ENCODE assay signal across 9 cellular contexts in the genomic region with DNA sequence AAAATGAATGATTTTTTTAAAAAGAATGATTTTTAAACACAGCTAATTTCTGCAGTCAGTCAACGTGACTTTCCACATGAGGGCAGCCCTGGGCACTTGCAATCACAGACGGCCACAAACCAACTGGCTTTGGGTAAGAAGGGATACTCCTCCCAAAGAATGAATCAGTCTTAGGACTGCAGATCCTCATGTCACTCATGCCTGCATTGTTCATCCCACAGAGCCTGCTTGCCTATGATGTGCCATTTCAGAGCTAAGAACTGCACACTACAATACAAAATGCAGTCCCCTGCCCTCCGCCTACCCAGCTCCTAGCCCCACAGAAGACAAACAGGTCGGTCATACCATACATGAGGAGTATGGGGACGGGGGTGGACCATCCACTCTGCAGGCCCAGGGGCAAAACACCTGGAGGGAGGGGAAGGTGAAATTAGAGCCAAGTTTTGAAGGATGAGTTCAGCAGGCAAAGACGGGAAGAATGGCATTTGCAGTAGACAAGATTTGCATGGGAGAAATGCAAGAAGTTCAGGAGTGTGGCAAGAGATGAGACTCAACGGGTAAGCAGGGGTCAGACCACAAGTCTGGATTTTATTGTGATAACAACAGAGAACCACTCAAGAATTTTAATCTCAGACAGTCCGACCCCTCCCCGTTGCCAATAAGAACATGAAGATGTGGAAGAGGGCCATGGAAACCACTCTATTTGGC. TPM values are rescaled to one million over a fixed set of nuclear protein-coding genes. Genes with fewer than 3 reads are reported as not detected.
A peak's percentile ranks its signal among the peaks of the same experiment; 100 is the strongest.
DNase-seq lines count a peak whose midpoint lies in the region; ATAC-seq and TF ChIP-seq lines count a peak whose summit lies in the region.
"Had no signal": no experiment of that assay in that cellular context is flagged by ENCODE, and none has a peak within 500 bp of the region (broad histone marks: within the 10 kb centered on the region; RNA-seq: fewer than 3 reads in every experiment).

No MANE protein-coding gene starts in this region.

- H3K27me3 Mint-ChIP-seq in activated T-cell treated with anti-CD3 and anti-CD28 coated beads, Interleukin-2, amount 50 U/mL, for 4 hours (ENCODE audit: low read depth): no peaks in the 10 kb centered on the region

- H3K27ac ChIP-seq in HUES48 (ENCODE audit: low read depth, low read length) (peak overlapping the region; percentile 25), body of pancreas (peak overlapping the region; percentile 86 to 96 (median 94)), mesodermal cell (ENCODE audit: low read depth, low read length, severe bottlenecking) (peak overlapping the region; percentile 52)

- H3K27me3 ChIP-seq in HUES48 (ENCODE audit: control insufficient read depth, insufficient read depth, low read length): no peaks in the 10 kb centered on the region
- H3K27me3 ChIP-seq in body of pancreas: no peaks in the 10 kb centered on the region

- DNase-seq in AG20443 (ENCODE audit: low spot score) (peak; percentile 88), body of pancreas (peak in 2 of 4 donors; percentile 61 to 66)
- DNase-seq in activated T-cell treated with anti-CD3 and anti-CD28 coated beads, Interleukin-2, amount 50 U/mL, for 4 hours: no peak
- DNase-seq in stimulated activated CD4-positive, alpha-beta T cell treated with anti-CD3 and anti-CD28 coated beads, Interleukin-2, amount 100 ng/mL, for 24 hours: no peak
- DNase-seq: NCI-H1048 had no signal

- H3K9me3 Mint-ChIP-seq in activated T-cell treated with anti-CD3 and anti-CD28 coated beads, Interleukin-2, amount 50 U/mL, for 4 hours: no peaks in the 10 kb centered on the region

- no peak overlapping the region for H3K4me3 Mint-ChIP-seq in activated T-cell treated with anti-CD3 and anti-CD28 coated beads, Interleukin-2, amount 50 U/mL, for 4 hours

- H3K9ac ChIP-seq in HUES48 (ENCODE audit: low read depth, low read length): no peak overlapping the region

- peaks cover 35% of the 10 kb centered on the region for H3K4me1 ChIP-seq in HUES48 (ENCODE audit: control insufficient read depth, insufficient read depth, low read length)
- H3K4me1 ChIP-seq in body of pancreas: peaks cover 84% of the 10 kb centered on the region
- H3K4me1 ChIP-seq in mesodermal cell (ENCODE audit: control insufficient read depth, insufficient read depth, low read length, poor library complexity, severe bottlenecking): peaks cover 32% of the 10 kb centered on the region

- no peak for TF ChIP-seq POLR2A in body of pancreas (IDR thresholded peaks at IDR 0.05)

- peaks cover 31% of the 10 kb centered on the region for H3K4me1 Mint-ChIP-seq in activated T-cell treated with anti-CD3 and anti-CD28 coated beads, Interleukin-2, amount 50 U/mL, for 4 hours (ENCODE audit: low read depth)

- ATAC-seq in body of pancreas (no peak), GM18519 (IDR thresholded peaks at IDR 0.05; ENCODE audit: low FRiP score, unreplicated experiment) (no peak), GM21423 (IDR thresholded peaks at IDR 0.05; ENCODE audit: unreplicated experiment) (no peak)
- ATAC-seq in activated T-cell treated with anti-CD3 and anti-CD28 coated beads, Interleukin-2, amount 50 U/mL, for 4 hours: no peak

- H3K36me3 ChIP-seq in HUES48 (ENCODE audit: control insufficient read depth, insufficient read depth, low read length) (no peaks in the 10 kb centered on the region), body of pancreas (replicated peaks in 1 of 2; ENCODE audit: insufficient read depth in 1 of 2, low read depth in 2 of 2) (no peaks in the 10 kb centered on the region), mesodermal cell (ENCODE audit: control insufficient read depth, insufficient read depth, low read length) (peaks cover 24% of the 10 kb centered on the region)

- H3K36me3 Mint-ChIP-seq in activated T-cell treated with anti-CD3 and anti-CD28 coated beads, Interleukin-2, amount 50 U/mL, for 4 hours (ENCODE audit: insufficient read depth): peaks cover 4% of the 10 kb centered on the region

- intact Hi-C loops in body of pancreas (cut with DNase I): no loop called here

- 59 to 60% methylated on average over 8 to 9 of the region's 9 CpGs for WGBS in body of pancreas, 2 donors
- WGBS in mesodermal cell (ENCODE audit: insufficient coverage in 2 of 2), 2 experiments: 72 to 80% methylated on average over 5 to 6 of the region's 9 CpGs

- peak in 5 of 7 experiments; percentile 17 to 39 (median 32) for TF ChIP-seq CTCF in body of pancreas (IDR thresholded peaks at IDR 0.05)

- no peak overlapping the region for H3K4me3 ChIP-seq in HUES48 (ENCODE audit: low read depth, low read length)
- H3K4me3 ChIP-seq in body of pancreas: no peak overlapping the region
- H3K4me3 ChIP-seq in mesodermal cell (ENCODE audit: extremely low read depth, insufficient read depth, low read length, poor library complexity, severe bottlenecking): no peak overlapping the region

- no peaks in the 10 kb centered on the region for H3K9me3 ChIP-seq in HUES48 (ENCODE audit: control insufficient read depth, insufficient read depth, low read length)
- H3K9me3 ChIP-seq in body of pancreas: no peaks in the 10 kb centered on the region
- H3K9me3 ChIP-seq in mesodermal cell (ENCODE audit: control insufficient read depth, low read length): no peaks in the 10 kb centered on the region

RNA-seq across cellular contexts. Expression of gene PACSIN2, which starts 24.7 kb away (rescaled TPM):
- 100 to 1,000 TPM; 117 to 118 TPM for total RNA-seq in body of pancreas
- polyA plus RNA-seq in mesodermal cell (2013, experiment 1 of 2): 63.4 TPM
- 61.9 TPM for polyA plus RNA-seq in mesodermal cell (2013, experiment 2 of 2)
- total RNA-seq in activated T-cell treated with anti-CD3 and anti-CD28 coated beads, Interleukin-2, amount 50 U/mL, for 4 hours: 10 to 100 TPM; 24.5 to 30.2 (median 28.1) TPM

Comparison
In these comparisons a context has a peak if more than half of its experiments do, and no peak if none do; other contexts are left out.
1. H3K27ac ChIP-seq: peak in every context shown above with its lines; median percentile 94 in body of pancreas; 52 in mesodermal cell; 25 in HUES48.